19 cellular contexts compared by ENCODE assay signal in the genomic region with DNA sequence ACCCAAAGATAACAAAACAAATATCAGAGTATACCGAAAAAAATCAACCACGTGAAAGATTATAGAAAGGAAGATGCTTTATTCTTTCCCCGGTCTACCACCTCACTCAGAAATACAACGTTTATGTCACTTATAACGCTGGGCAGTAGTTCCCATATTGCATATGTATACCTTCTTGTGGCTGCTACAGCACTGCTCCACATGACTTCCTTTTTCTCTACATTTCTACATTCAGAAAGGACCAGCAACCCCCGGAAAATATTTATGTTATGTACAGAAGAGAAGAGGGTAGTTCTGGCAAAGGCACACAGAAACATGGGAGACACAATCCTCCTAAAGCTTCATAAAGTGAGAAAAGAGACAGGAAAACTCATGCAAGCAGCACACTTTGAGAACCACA.
"Had no signal": no experiment of that assay in that cellular context is flagged by ENCODE, and none has a peak within 500 bp of the region (broad histone marks: within the 10 kb centered on the region; RNA-seq: fewer than 3 reads in every experiment).

No MANE protein-coding gene starts in this region.

- ATAC-seq: esophagus mucosa; gastrocnemius medialis; left ventricle myocardium superior; lower lobe of right lung; naive thymus-derived CD8-positive, alpha-beta T cell; sciatic nerve; stimulated activated naive CD8-positive, alpha-beta T cell treated with anti-CD3 and anti-CD28 coated beads, Interleukin-15, amount 100 ng/mL, for 72 hours had no signal

- DNase-seq: effector CD8-positive, alpha-beta T cell; endodermal cell; foreskin fibroblast; gastrocnemius medialis; head of caudate nucleus; left ventricle myocardium superior; lower lobe of right lung; naive thymus-derived CD8-positive, alpha-beta T cell; nephron progenitor cell; nucleus accumbens; stimulated activated CD4-positive, alpha-beta T cell treated with anti-CD3 and anti-CD28 coated beads, Interleukin-12 subunit alpha, Interleukin-12 subunit beta, amount 100 ng/mL, for 4 hours; stimulated activated CD4-positive, alpha-beta T cell treated with anti-CD3 and anti-CD28 coated beads, Interleukin-1b, Interleukin-23, amount 100 ng/mL, for 48 hours; stimulated activated CD4-positive, alpha-beta T cell treated with anti-CD3 and anti-CD28 coated beads, Interleukin-4, amount 100 ng/mL, for 1 hour; stimulated activated CD8-positive, alpha-beta memory T cell treated with anti-CD3 and anti-CD28 coated beads, Interleukin-4, amount 100 ng/mL, for 48 hours; stimulated activated naive CD4-positive, alpha-beta T cell; stimulated activated naive CD8-positive, alpha-beta T cell treated with anti-CD3 and anti-CD28 coated beads, Interleukin-15, amount 100 ng/mL, for 72 hours; transverse colon had no signal
